9 cellular contexts compared by ENCODE assay signal in genomic region chr4:8439168-8439567, GRCh38. TPM values are rescaled to one million over a fixed set of nuclear protein-coding genes. Genes with fewer than 3 reads are reported as not detected.
DNase-seq lines count a peak whose midpoint lies in the region; ATAC-seq, FAIRE-seq and TF ChIP-seq lines count a peak whose summit lies in the region.
"Had no signal": no experiment of that assay in that cellular context is flagged by ENCODE, and none has a peak within 500 bp of the region (broad histone marks: within the 10 kb centered on the region; RNA-seq: fewer than 3 reads in every experiment).

No MANE protein-coding gene starts in this region.

- H3K9me3 Mint-ChIP-seq in HFFc6: peaks cover 5% of the 10 kb centered on the region; the same call in 1 of the 2 replicates
- H3K9me3 Mint-ChIP-seq in naive thymus-derived CD4-positive, alpha-beta T cell: peaks cover 0 to 9% (median 0%) of the 10 kb centered on the region in 11 donors

- H3K27ac ChIP-seq in AG04450 (ENCODE audit: low read depth, low read length): no peak overlapping the region
- peak overlapping the region; percentile 96 to 97 for H3K27ac ChIP-seq in breast epithelium
- no peak overlapping the region for H3K27ac ChIP-seq in naive thymus-derived CD4-positive, alpha-beta T cell (ENCODE audit: low read depth, low read length)

- no peak for FAIRE-seq in urothelium cell line (lab: Jason Lieb, UNC)

- ATAC-seq in naive thymus-derived CD4-positive, alpha-beta T cell: no peak
- ATAC-seq in HG02642 (IDR thresholded peaks at IDR 0.05; ENCODE audit: poor library complexity, unreplicated experiment) (no peak), GM19463 (IDR thresholded peaks at IDR 0.05; ENCODE audit: unreplicated experiment) (no peak)

- H3K9me3 ChIP-seq in AG04450 (ENCODE audit: control insufficient read depth, insufficient read depth, low read length) (no peaks in the 10 kb centered on the region; the same call in 1 of the 2 replicates), breast epithelium (peaks cover 0 to 6% of the 10 kb centered on the region in 2 donors)
- H3K9me3 ChIP-seq in naive thymus-derived CD4-positive, alpha-beta T cell (ENCODE audit: control insufficient read depth in 2 of 3, low read length in 3 of 3): no peaks in the 10 kb centered on the region

- no peaks in the 10 kb centered on the region for H3K27me3 Mint-ChIP-seq in HFFc6 (ENCODE audit: insufficient read depth)
- peaks cover 0 to 2% (median 0%) of the 10 kb centered on the region in 5 donors for H3K27me3 Mint-ChIP-seq in naive thymus-derived CD4-positive, alpha-beta T cell

- POLR2A ChIA-PET in AG04450 (lab: Yijun Ruan, JAX): no interaction called here
- POLR2A ChIA-PET in naive thymus-derived CD4-positive, alpha-beta T cell (lab: Charles Lee): interaction anchor here (0.7 to 1.8 kb wide), 2 partner anchors 11 to 265 kb away, joined by 3 to 8 read pairs; no protein-coding TSS in a partner anchor

- H3K4me3 Mint-ChIP-seq in HFFc6: peak overlapping the region; percentile 98
- H3K4me3 Mint-ChIP-seq in naive thymus-derived CD4-positive, alpha-beta T cell: peak overlapping the region in 9 of 10 donors; percentile 32 to 100 (median 66)

- intact Hi-C loops in breast epithelium (cut with DNase I; ENCODE audit: low total_unique reads): no loop called here
- intact Hi-C loops in naive thymus-derived CD4-positive, alpha-beta T cell (cut with micrococcal nuclease): no loop called here

- peaks cover 62% of the 10 kb centered on the region for H3K4me1 Mint-ChIP-seq in HFFc6 (ENCODE audit: low read depth)
- H3K4me1 Mint-ChIP-seq in naive thymus-derived CD4-positive, alpha-beta T cell: peaks cover 63 to 92% (median 87%) of the 10 kb centered on the region in 7 donors

- H3K27me3 ChIP-seq in AG04450 (ENCODE audit: control insufficient read depth, insufficient read depth, low read length): no peaks in the 10 kb centered on the region
- no peaks in the 10 kb centered on the region for H3K27me3 ChIP-seq in breast epithelium
- no peaks in the 10 kb centered on the region for H3K27me3 ChIP-seq in naive thymus-derived CD4-positive, alpha-beta T cell (ENCODE audit: control insufficient read depth in 2 of 2, insufficient read depth in 2 of 2, low read length in 2 of 2)

- H3K27ac Mint-ChIP-seq in HFFc6: peak overlapping the region; percentile 56
- H3K27ac Mint-ChIP-seq in naive thymus-derived CD4-positive, alpha-beta T cell: peak overlapping the region; percentile 7 to 100 (median 64)

- peaks cover 10 to 28% of the 10 kb centered on the region in 2 donors for H3K4me1 ChIP-seq in breast epithelium
- H3K4me1 ChIP-seq in naive thymus-derived CD4-positive, alpha-beta T cell (ENCODE audit: control insufficient read depth in 2 of 2, insufficient read depth in 2 of 2, low read length in 2 of 2): peaks cover 31 to 39% of the 10 kb centered on the region in 2 donors

- CTCF ChIA-PET in AG04450 (lab: Charles Lee): interaction anchor here (1.5 to 1.8 kb wide), 2 partner anchors 10 to 37 kb away, joined by 4 to 10 read pairs; no protein-coding TSS in a partner anchor
- CTCF ChIA-PET in naive thymus-derived CD4-positive, alpha-beta T cell (lab: Charles Lee): no interaction called here

- TF ChIP-seq CTCF in AG04450 (IDR thresholded peaks at IDR 0.05; ENCODE audit: low read depth, low read length): no peak
- TF ChIP-seq CTCF in HFFc6 (IDR thresholded peaks at IDR 0.05): no peak
- no peak for TF ChIP-seq CTCF in breast epithelium (IDR thresholded peaks at IDR 0.05)

- TF ChIP-seq POLR2A in breast epithelium (IDR thresholded peaks at IDR 0.05): no peak

- H3K36me3 Mint-ChIP-seq in HFFc6 (ENCODE audit: low read depth): peaks cover 9% of the 10 kb centered on the region
- H3K36me3 Mint-ChIP-seq in naive thymus-derived CD4-positive, alpha-beta T cell: peaks cover 0 to 10% (median 7%) of the 10 kb centered on the region in 5 donors

- DNase-seq in AG04450 (ENCODE audit: low read depth, low spot score) (no peak), HFFc6 (no peak), breast epithelium (ENCODE audit: low spot score in 2 of 2) (peak in 1 of 2 donors; percentile 33), NCI-H2029 (lab: John Stamatoyannopoulos, UW) (no peak), urothelium cell line (ENCODE audit: low spot score) (no peak)
- no peak for DNase-seq in naive thymus-derived CD4-positive, alpha-beta T cell
- DNase-seq: amniotic stem cell had no signal

- no peaks in the 10 kb centered on the region for H3K36me3 ChIP-seq in breast epithelium
- peaks cover 0 to 7% (median 0%) of the 10 kb centered on the region in 3 experiments for H3K36me3 ChIP-seq in naive thymus-derived CD4-positive, alpha-beta T cell (ENCODE audit: control insufficient read depth in 2 of 3, insufficient read depth in 3 of 3, low read length in 3 of 3)

- H3K4me3 ChIP-seq in AG04450 (ENCODE audit: low read depth, low read length): peak overlapping the region; percentile 3; the same call in 1 of the 2 replicates
- H3K4me3 ChIP-seq in breast epithelium: peak overlapping the region in 1 of 3 donors; percentile 97
- peak overlapping the region; percentile 92 for H3K4me3 ChIP-seq in naive thymus-derived CD4-positive, alpha-beta T cell (ENCODE audit: low read length)

RNA-seq across cellular contexts. Expression of gene ACOX3, which starts 1.4 kb away (rescaled TPM):
- 7.9 and 10.2 TPM in 2 replicates for polyA plus RNA-seq in AG04450 (2011; rRNA removed)
- polyA minus RNA-seq in AG04450 (2011; rRNA and poly(A)+ RNA removed): 10.0 and 12.5 TPM in 2 replicates
- total RNA-seq in HFFc6 (2021; fragmentation: NEBNext Ultra II Directional; extraction: Animal tissue kit (Norgen Biotek cat#: 25700)): 10 to 100 TPM; 18.6 to 23.2 (median 19.9) TPM
- 10 to 100 TPM; 24.0 to 69.4 (median 47.9) TPM for total RNA-seq in breast epithelium
- total RNA-seq in naive thymus-derived CD4-positive, alpha-beta T cell: 10 to 100 TPM; 10.9 to 20.5 (median 14.8) TPM
- polyA plus RNA-seq in naive thymus-derived CD4-positive, alpha-beta T cell: 10 to 100 TPM; 16.1 to 19.1 TPM

RNA-seq across cellular contexts. Expression of gene TRMT44, which starts 1.4 kb away (rescaled TPM):
- 6.9 and 7.0 TPM in 2 replicates for polyA plus RNA-seq in AG04450 (2011; rRNA removed)
- polyA minus RNA-seq in AG04450 (2011; rRNA and poly(A)+ RNA removed): 10.3 and 10.5 TPM in 2 replicates
- 10 to 100 TPM in 3 of 6 experiments, 1 to 10 TPM in 3; 8.8 to 10.7 (median 10.0) TPM for total RNA-seq in HFFc6 (2021; fragmentation: NEBNext Ultra II Directional; extraction: Animal tissue kit (Norgen Biotek cat#: 25700))
- total RNA-seq in breast epithelium: 10 to 100 TPM; 24.6 to 47.7 (median 28.2) TPM
- total RNA-seq in naive thymus-derived CD4-positive, alpha-beta T cell: 10 to 100 TPM; 28.5 to 33.7 (median 29.6) TPM
- polyA plus RNA-seq in naive thymus-derived CD4-positive, alpha-beta T cell: 10 to 100 TPM; 13.8 to 21.3 TPM

Comparison
In these comparisons a context has a peak if more than half of its experiments do, and no peak if none do; other contexts are left out.
1. H3K27ac ChIP-seq: peak in breast epithelium (2 of 2); none in AG04450 (single experiment) and naive thymus-derived CD4-positive, alpha-beta T cell (single experiment).